1 cellular context compared by ENCODE assay signal in the genomic region with DNA sequence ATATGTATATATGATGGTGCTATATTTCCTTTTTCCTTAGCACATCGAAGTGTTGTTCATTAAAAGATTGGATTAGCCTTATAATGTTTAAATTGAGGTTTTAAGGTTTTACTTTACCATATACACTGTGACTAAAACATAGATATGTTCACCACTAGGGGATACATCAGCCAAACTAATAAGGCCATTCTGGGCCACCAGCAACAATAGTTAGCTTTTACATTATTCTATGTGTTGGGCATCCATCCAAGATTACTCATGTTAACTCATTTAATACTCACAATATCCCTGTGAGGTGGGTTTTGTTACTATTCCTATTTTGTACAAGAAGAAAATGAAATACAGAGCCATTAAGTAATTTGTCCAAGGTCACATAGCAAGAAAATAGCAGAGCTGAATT.
TF ChIP-seq lines count a peak whose summit lies in the region.

No MANE protein-coding gene starts in this region.

TF ChIP-seq in A549, 52 proteins besides CTCF, POLR2A, EP300 and RAD21 (continued from another document):
- TF ChIP-seq, protein P1, sequence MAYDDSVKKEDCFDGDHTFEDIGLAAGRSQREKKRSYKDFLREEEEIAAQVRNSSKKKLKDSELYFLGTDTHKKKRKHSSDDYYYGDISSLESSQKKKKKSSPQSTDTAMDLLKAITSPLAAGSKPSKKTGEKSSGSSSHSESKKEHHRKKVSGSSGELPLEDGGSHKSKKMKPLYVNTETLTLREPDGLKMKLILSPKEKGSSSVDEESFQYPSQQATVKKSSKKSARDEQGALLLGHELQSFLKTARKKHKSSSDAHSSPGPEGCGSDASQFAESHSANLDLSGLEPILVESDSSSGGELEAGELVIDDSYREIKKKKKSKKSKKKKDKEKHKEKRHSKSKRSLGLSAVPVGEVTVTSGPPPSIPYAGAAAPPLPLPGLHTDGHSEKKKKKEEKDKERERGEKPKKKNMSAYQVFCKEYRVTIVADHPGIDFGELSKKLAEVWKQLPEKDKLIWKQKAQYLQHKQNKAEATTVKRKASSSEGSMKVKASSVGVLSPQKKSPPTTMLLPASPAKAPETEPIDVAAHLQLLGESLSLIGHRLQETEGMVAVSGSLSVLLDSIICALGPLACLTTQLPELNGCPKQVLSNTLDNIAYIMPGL (CRISPR knock-in tag; IDR thresholded peaks at IDR 0.05; ENCODE audit: borderline replicate concordance) = no peak
- TF ChIP-seq ZNF302 (CRISPR knock-in tag; IDR thresholded peaks at IDR 0.05) = no peak
TF ChIP-seq in A549: peak in this region for 0.
